1 cellular context compared by ENCODE assay signal in the genomic region with DNA sequence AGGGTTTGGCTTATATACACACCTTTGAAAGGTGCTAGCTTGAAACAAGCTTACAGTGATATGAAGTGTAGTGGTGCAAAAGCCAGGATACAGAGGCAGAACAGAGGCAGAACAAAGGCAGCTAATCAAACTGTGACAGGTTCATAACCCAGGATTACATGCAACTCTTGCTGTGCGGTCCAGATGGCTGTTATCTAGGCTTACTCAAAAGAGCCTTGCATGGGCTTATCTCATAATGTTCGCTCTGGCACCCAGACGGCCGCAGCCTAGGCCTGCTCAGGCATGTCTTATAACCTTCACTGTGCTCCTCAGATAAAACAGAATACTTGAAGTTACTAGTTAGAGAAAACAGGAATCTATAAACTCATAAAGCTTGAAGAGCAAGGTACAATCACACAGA.
TF ChIP-seq lines count a peak whose summit lies in the region.

No MANE protein-coding gene starts in this region.

TF ChIP-seq in K562, 482 proteins besides CTCF, POLR2A, EP300 and RAD21 (continued from another document and continues in another):
- TF ChIP-seq, protein P1, sequence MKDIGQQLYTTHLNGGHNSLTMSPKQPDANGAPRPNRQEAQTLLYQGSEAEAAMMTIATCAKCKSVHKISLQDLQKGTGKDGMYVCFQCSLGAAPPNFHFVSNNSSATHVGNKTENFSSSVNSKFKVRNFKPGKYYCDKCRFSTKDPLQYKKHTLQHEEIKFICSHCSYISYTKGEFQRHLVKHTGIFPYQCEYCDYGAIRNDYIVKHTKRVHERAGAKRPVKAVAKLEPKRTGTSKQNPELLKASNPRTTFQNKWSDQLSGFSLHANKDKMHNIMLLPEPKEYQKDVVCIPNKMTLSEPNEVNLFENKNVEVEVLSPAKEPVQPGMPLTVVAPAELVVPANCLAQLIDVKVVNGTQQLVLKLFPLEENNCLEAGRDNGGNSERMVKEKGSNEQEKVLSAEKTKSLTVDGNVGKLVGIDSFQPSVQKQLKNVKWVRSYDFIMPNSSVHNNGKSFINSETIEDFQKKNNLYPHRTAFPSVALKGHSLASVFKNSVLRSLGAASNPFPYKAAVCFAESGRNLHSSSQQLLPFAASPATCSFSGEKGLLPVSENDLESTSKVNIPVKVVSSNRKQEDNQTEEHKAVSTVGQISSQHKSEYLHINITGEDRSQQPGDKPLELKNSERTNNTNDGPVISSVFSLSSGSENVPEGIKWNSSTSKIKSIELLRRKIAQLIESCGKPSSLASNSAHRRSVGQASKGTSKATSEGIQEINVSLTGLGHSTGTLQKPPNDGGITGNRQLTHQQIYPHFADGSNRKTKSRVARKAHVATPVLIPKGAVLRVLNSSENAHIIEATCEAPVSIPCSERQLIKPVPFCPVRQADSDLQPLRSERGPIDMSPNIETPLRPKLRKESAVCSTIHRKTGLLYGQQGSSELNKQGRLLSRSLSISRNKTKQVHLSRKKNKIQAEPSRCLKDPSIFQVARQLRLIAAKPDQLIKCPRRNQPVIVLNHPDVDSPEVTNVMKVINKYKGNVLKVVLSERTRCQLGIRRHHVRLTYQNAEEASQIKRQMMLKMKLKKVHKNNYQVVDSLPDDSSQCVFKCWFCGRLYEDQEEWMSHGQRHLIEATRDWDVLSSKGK (CRISPR knock-in tag; IDR thresholded peaks at IDR 0.05): no peak
- TF ChIP-seq ZNF124 (CRISPR knock-in tag; IDR thresholded peaks at IDR 0.05) (no peak), ZNF134 (CRISPR knock-in tag; conservative IDR thresholded peaks at IDR 0.05) (no peak), WHSC1 (IDR thresholded peaks at IDR 0.05; ENCODE audit: low read length) (no peak), BDP1 (IDR thresholded peaks at IDR 0.05; ENCODE audit: insufficient read depth, insufficient read length) (no peak), GATA2 (CRISPR knock-in tag; IDR thresholded peaks at IDR 0.05) (peak; percentile 99), ERF (CRISPR knock-in tag; IDR thresholded peaks at IDR 0.05) (peak; percentile 49; the same call in 1 of the 2 replicates), ZNF586 (CRISPR knock-in tag; conservative IDR thresholded peaks at IDR 0.05) (no peak), MEIS2 (IDR thresholded peaks at IDR 0.05; ENCODE audit: partially characterized antibody) (peak; percentile 97), C11orf30 (IDR thresholded peaks at IDR 0.05; ENCODE audit: low read depth) (no peak), TSC22D4 (tag; IDR thresholded peaks at IDR 0.05) (no peak), HDAC6 (IDR thresholded peaks at IDR 0.05; ENCODE audit: low read depth, low read length) (no peak), ZNF79 (CRISPR knock-in tag; IDR thresholded peaks at IDR 0.05; ENCODE audit: low read depth) (no peak), CAMTA2 (CRISPR knock-in tag; conservative IDR thresholded peaks at IDR 0.05) (no peak), SAFB2 (IDR thresholded peaks at IDR 0.05; ENCODE audit: borderline replicate concordance, low read depth, low read length, severe bottlenecking) (no peak), TEAD2 (tag; IDR thresholded peaks at IDR 0.05) (no peak; the same call in 1 of the 2 replicates), ZNF584 (CRISPR knock-in tag; IDR thresholded peaks at IDR 0.05; ENCODE audit: low read depth) (peak; percentile 78), NCOA1 (IDR thresholded peaks at IDR 0.05; ENCODE audit: low read depth) (peak; percentile 83; the same call in 1 of the 2 replicates), HOXB6 (CRISPR knock-in tag; IDR thresholded peaks at IDR 0.05; ENCODE audit: borderline replicate concordance) (no peak), ARID2 (IDR thresholded peaks at IDR 0.05) (no peak), POLR2H (tag; IDR thresholded peaks at IDR 0.05; ENCODE audit: low read depth) (no peak), GATAD2A (IDR thresholded peaks at IDR 0.05) (peak; percentile 73; the same call in 1 of the 2 replicates), SREBF2 (CRISPR knock-in tag; IDR thresholded peaks at IDR 0.05) (no peak), HDGF (IDR thresholded peaks at IDR 0.05) (no peak), ZNF699 (CRISPR knock-in tag; IDR thresholded peaks at IDR 0.05; ENCODE audit: insufficient replicate concordance) (no peak), CBFB (CRISPR knock-in tag; IDR thresholded peaks at IDR 0.05) (no peak), CC2D1A (IDR thresholded peaks at IDR 0.05) (peak; percentile 97; the same call in 1 of the 2 replicates), MCM3 (IDR thresholded peaks at IDR 0.05) (no peak), ZBTB8A (IDR thresholded peaks at IDR 0.05; ENCODE audit: partially characterized antibody) (no peak), BHLHE40 (IDR thresholded peaks at IDR 0.05; ENCODE audit: low read length) (peak; percentile 73), PTRF (tag; IDR thresholded peaks at IDR 0.05) (no peak), E2F3 (CRISPR knock-in tag; IDR thresholded peaks at IDR 0.05) (peak; percentile 65; the same call in 1 of the 2 replicates), ZNF140 (CRISPR knock-in tag; IDR thresholded peaks at IDR 0.05) (no peak), BRF1 (IDR thresholded peaks at IDR 0.05; ENCODE audit: borderline replicate concordance, extremely low read depth, insufficient read length) (no peak), HIVEP1 (CRISPR knock-in tag; IDR thresholded peaks at IDR 0.05) (no peak), ZNF121 (CRISPR knock-in tag; conservative IDR thresholded peaks at IDR 0.05) (no peak), NR4A1 (CRISPR knock-in tag; IDR thresholded peaks at IDR 0.05) (no peak), NR4A1 (tag; IDR thresholded peaks at IDR 0.05) (peak; percentile 94), POLR3G (IDR thresholded peaks at IDR 0.05; ENCODE audit: extremely low read depth, insufficient read length, insufficient replicate concordance) (no peak), RBBP5 (IDR thresholded peaks at IDR 0.05; ENCODE audit: borderline replicate concordance, insufficient read depth, low read length, poor library complexity, severe bottlenecking) (no peak), MED1 (CRISPR knock-in tag; IDR thresholded peaks at IDR 0.05; ENCODE audit: borderline replicate concordance) (no peak), NUFIP1 (IDR thresholded peaks at IDR 0.05; ENCODE audit: partially characterized antibody) (no peak), GATAD2B (IDR thresholded peaks at IDR 0.05; ENCODE audit: borderline replicate concordance) (peak; percentile 83; the same call in 1 of the 2 replicates), HNRNPLL (IDR thresholded peaks at IDR 0.05; ENCODE audit: low read depth, low read length, poor library complexity, severe bottlenecking) (no peak)
- TF ChIP-seq, protein P2, sequence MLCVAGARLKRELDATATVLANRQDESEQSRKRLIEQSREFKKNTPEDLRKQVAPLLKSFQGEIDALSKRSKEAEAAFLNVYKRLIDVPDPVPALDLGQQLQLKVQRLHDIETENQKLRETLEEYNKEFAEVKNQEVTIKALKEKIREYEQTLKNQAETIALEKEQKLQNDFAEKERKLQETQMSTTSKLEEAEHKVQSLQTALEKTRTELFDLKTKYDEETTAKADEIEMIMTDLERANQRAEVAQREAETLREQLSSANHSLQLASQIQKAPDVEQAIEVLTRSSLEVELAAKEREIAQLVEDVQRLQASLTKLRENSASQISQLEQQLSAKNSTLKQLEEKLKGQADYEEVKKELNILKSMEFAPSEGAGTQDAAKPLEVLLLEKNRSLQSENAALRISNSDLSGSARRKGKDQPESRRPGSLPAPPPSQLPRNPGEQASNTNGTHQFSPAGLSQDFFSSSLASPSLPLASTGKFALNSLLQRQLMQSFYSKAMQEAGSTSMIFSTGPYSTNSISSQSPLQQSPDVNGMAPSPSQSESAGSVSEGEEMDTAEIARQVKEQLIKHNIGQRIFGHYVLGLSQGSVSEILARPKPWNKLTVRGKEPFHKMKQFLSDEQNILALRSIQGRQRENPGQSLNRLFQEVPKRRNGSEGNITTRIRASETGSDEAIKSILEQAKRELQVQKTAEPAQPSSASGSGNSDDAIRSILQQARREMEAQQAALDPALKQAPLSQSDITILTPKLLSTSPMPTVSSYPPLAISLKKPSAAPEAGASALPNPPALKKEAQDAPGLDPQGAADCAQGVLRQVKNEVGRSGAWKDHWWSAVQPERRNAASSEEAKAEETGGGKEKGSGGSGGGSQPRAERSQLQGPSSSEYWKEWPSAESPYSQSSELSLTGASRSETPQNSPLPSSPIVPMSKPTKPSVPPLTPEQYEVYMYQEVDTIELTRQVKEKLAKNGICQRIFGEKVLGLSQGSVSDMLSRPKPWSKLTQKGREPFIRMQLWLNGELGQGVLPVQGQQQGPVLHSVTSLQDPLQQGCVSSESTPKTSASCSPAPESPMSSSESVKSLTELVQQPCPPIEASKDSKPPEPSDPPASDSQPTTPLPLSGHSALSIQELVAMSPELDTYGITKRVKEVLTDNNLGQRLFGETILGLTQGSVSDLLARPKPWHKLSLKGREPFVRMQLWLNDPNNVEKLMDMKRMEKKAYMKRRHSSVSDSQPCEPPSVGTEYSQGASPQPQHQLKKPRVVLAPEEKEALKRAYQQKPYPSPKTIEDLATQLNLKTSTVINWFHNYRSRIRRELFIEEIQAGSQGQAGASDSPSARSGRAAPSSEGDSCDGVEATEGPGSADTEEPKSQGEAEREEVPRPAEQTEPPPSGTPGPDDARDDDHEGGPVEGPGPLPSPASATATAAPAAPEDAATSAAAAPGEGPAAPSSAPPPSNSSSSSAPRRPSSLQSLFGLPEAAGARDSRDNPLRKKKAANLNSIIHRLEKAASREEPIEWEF (CRISPR knock-in tag; IDR thresholded peaks at IDR 0.05): no peak
- TF ChIP-seq, protein P3, sequence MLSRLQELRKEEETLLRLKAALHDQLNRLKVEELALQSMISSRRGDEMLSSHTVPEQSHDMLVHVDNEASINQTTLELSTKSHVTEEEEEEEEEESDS (CRISPR knock-in tag; IDR thresholded peaks at IDR 0.05): no peak
- TF ChIP-seq, protein P4, sequence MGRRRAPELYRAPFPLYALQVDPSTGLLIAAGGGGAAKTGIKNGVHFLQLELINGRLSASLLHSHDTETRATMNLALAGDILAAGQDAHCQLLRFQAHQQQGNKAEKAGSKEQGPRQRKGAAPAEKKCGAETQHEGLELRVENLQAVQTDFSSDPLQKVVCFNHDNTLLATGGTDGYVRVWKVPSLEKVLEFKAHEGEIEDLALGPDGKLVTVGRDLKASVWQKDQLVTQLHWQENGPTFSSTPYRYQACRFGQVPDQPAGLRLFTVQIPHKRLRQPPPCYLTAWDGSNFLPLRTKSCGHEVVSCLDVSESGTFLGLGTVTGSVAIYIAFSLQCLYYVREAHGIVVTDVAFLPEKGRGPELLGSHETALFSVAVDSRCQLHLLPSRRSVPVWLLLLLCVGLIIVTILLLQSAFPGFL (CRISPR knock-in tag; IDR thresholded peaks at IDR 0.05): no peak
- TF ChIP-seq, protein P5, sequence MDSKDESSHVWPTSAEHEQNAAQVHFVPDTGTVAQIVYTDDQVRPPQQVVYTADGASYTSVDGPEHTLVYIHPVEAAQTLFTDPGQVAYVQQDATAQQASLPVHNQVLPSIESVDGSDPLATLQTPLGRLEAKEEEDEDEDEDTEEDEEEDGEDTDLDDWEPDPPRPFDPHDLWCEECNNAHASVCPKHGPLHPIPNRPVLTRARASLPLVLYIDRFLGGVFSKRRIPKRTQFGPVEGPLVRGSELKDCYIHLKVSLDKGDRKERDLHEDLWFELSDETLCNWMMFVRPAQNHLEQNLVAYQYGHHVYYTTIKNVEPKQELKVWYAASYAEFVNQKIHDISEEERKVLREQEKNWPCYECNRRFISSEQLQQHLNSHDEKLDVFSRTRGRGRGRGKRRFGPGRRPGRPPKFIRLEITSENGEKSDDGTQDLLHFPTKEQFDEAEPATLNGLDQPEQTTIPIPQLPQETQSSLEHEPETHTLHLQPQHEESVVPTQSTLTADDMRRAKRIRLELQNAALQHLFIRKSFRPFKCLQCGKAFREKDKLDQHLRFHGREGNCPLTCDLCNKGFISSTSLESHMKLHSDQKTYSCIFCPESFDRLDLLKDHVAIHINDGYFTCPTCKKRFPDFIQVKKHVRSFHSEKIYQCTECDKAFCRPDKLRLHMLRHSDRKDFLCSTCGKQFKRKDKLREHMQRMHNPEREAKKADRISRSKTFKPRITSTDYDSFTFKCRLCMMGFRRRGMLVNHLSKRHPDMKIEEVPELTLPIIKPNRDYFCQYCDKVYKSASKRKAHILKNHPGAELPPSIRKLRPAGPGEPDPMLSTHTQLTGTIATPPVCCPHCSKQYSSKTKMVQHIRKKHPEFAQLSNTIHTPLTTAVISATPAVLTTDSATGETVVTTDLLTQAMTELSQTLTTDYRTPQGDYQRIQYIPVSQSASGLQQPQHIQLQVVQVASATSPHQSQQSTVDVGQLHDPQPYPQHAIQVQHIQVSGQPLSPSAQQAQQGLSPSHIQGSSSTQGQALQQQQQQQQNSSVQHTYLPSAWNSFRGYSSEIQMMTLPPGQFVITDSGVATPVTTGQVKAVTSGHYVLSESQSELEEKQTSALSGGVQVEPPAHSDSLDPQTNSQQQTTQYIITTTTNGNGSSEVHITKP (IDR thresholded peaks at IDR 0.05; ENCODE audit: partially characterized antibody): no peak
- TF ChIP-seq, protein P6, sequence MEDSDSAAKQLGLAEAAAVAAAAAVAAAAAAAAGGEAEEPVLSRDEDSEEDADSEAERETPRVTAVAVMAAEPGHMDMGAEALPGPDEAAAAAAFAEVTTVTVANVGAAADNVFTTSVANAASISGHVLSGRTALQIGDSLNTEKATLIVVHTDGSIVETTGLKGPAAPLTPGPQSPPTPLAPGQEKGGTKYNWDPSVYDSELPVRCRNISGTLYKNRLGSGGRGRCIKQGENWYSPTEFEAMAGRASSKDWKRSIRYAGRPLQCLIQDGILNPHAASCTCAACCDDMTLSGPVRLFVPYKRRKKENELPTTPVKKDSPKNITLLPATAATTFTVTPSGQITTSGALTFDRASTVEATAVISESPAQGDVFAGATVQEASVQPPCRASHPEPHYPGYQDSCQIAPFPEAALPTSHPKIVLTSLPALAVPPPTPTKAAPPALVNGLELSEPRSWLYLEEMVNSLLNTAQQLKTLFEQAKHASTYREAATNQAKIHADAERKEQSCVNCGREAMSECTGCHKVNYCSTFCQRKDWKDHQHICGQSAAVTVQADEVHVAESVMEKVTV (CRISPR knock-in tag; IDR thresholded peaks at IDR 0.05): 0 out of 2 replicates have a peak, but pooled peaks have one; percentile 36
- TF ChIP-seq, protein P7, sequence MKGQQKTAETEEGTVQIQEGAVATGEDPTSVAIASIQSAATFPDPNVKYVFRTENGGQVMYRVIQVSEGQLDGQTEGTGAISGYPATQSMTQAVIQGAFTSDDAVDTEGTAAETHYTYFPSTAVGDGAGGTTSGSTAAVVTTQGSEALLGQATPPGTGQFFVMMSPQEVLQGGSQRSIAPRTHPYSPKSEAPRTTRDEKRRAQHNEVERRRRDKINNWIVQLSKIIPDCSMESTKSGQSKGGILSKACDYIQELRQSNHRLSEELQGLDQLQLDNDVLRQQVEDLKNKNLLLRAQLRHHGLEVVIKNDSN (CRISPR knock-in tag; IDR thresholded peaks at IDR 0.05): no peak
